Comparison of ENCODE assay signal across 28 cellular contexts in the genomic region with DNA sequence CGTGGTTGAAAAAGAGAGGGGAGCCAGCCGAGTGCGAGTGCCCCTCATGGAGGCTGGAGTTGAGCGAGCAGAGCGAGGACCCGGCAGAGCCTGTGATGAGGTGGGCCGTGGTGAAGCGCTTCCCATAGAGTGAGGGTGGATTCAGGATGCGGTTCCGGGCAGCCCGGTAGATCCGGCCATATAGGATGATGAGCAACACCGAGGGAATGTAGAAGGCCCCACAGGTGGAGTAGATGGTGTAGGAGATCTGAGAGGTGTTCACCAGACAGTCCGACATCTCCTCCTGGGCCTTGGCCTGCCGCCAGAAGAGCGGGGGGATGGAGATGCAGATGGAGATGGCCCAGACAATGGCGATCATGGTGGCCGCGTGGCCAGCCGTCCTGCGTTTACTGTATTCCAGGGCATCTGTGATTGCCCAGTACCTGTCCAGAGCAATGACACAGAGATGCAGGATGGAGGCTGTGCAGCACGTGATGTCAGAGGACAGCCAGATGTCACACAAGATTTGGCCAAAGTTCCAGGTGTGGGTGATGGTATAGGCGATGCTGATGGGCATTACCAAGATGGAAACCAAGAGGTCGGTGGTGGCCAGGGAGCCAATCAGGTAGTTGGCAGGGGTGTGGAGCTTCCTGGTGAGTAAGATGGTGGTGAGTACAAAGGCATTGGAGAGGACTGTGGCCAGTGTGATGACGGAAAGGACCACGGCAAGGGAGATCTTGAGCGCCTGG. TPM values are rescaled to one million over a fixed set of nuclear protein-coding genes. Genes with fewer than 3 reads are reported as not detected.
DNase-seq lines count a peak whose midpoint lies in the region; ATAC-seq and TF ChIP-seq lines count a peak whose summit lies in the region.
"Had no signal": no experiment of that assay in that cellular context is flagged by ENCODE, and none has a peak within 500 bp of the region (broad histone marks: within the 10 kb centered on the region; RNA-seq: fewer than 3 reads in every experiment).

No MANE protein-coding gene starts in this region.

- DNase-seq in SK-N-SH (no peak), SJSA1 (ENCODE audit: low read depth in 1 of 2, low spot score in 2 of 2) (no peak), foreskin keratinocyte (peak in 1 of 2 donors; percentile 56), smooth muscle cell (lab: John Stamatoyannopoulos, UW; ENCODE audit: unreplicated experiment) (no peak), AG20443 (ENCODE audit: low spot score) (no peak), H4 (ENCODE audit: low spot score) (no peak), NCI-H1694 (lab: John Stamatoyannopoulos, UW) (no peak)
- DNase-seq: activated CD4-positive, alpha-beta T cell treated with anti-CD3 and anti-CD28 coated beads, Interleukin-2, amount 10 ng/mL, durations not matched to agents 24 days and 14 days; activated naive CD4-positive, alpha-beta T cell treated with anti-CD3 and anti-CD28 coated beads for 36 hours; activated T-cell treated with anti-CD3 and anti-CD28 coated beads, Interleukin-2, amount 50 U/mL, for 4 hours; BE2C; effector CD4-positive, alpha-beta T cell; head of caudate nucleus; KG1; NCI-H1436 treated with DMSO at 0.1 percent for 48 hours; NCI-H2107; NCI-H446 treated with DMSO at 0.1 percent for 48 hours; stimulated activated CD4-positive, alpha-beta T cell treated with anti-CD3 and anti-CD28 coated beads, Interleukin-15, amount 100 ng/mL, for 24 hours; stimulated activated naive CD4-positive, alpha-beta T cell treated with Interleukin-2 at 50 U/mL for 16 hours had no signal

- no peaks in the 10 kb centered on the region for H3K36me3 ChIP-seq in SK-N-SH (replicated peaks in 1 of 2; ENCODE audit: control insufficient read depth in 1 of 2, insufficient read depth in 2 of 2, low read length in 1 of 2)
- H3K36me3 ChIP-seq in SJSA1 = no peaks in the 10 kb centered on the region
- no peaks in the 10 kb centered on the region for H3K36me3 ChIP-seq in smooth muscle cell (ENCODE audit: low read depth)
- H3K36me3 ChIP-seq: BE2C, thoracic aorta had no signal

- WGBS in SK-N-SH (ENCODE audit: low lambda C conversion rate) = 93% methylated on average over 27 of the region's 27 CpGs
- WGBS in smooth muscle cell (ENCODE audit: low lambda C conversion rate) = 91% methylated on average over 26 of the region's 27 CpGs

- H3K27ac ChIP-seq in SK-N-SH (ENCODE audit: low read depth in 2 of 2, low read length in 1 of 2) = peak overlapping the region; percentile 19 to 93; a peak in 2 of 4 replicates
- peak overlapping the region; percentile 99 for H3K27ac ChIP-seq in SJSA1
- peak overlapping the region; percentile 92 for H3K27ac ChIP-seq in foreskin keratinocyte
- H3K27ac ChIP-seq in smooth muscle cell (ENCODE audit: low read depth) = peak overlapping the region; percentile 97
- H3K27ac ChIP-seq: 22Rv1, thoracic aorta had no signal

- H3K4me2 ChIP-seq in SK-N-SH (peak overlapping the region; percentile 12; the same call in 1 of the 2 replicates), smooth muscle cell (peak overlapping the region; percentile 76)

- no peak overlapping the region for H2AFZ ChIP-seq in SK-N-SH (ENCODE audit: low read depth)
- no peak overlapping the region for H2AFZ ChIP-seq in smooth muscle cell (ENCODE audit: low read depth)

- H3K4me3 ChIP-seq in SK-N-SH (ENCODE audit: low read depth in 2 of 2, low read length in 1 of 2) = no peak overlapping the region
- H3K4me3 ChIP-seq in SJSA1 = no peak overlapping the region
- no peak overlapping the region for H3K4me3 ChIP-seq in smooth muscle cell
- H3K4me3 ChIP-seq: thoracic aorta had no signal

- no peaks in the 10 kb centered on the region for H3K9me2 ChIP-seq in SK-N-SH

- peaks cover 4 to 20% of the 10 kb centered on the region in 2 experiments; a peak in 3 of 4 replicates for H3K4me1 ChIP-seq in SK-N-SH (ENCODE audit: control insufficient read depth in 1 of 2, insufficient read depth in 2 of 2, low read depth in 1 of 2, low read length in 1 of 2)
- peaks cover 65% of the 10 kb centered on the region for H3K4me1 ChIP-seq in SJSA1 (replicated peaks)
- H3K4me1 ChIP-seq in foreskin keratinocyte = peaks cover 43% of the 10 kb centered on the region
- peaks cover 18% of the 10 kb centered on the region for H3K4me1 ChIP-seq in smooth muscle cell (ENCODE audit: low read depth)
- H3K4me1 ChIP-seq: BE2C had no signal

- TF ChIP-seq EP300 in SK-N-SH (IDR thresholded peaks at IDR 0.05; ENCODE audit: borderline replicate concordance in 1 of 2, low read depth in 1 of 2, low read length in 1 of 2) = no peak

- H3K79me2 ChIP-seq in SK-N-SH (ENCODE audit: insufficient read depth) (no peaks in the 10 kb centered on the region), smooth muscle cell (ENCODE audit: low read depth) (no peaks in the 10 kb centered on the region)

- POLR2A ChIA-PET in SK-N-SH (lab: Yijun Ruan, JAX) = no interaction called here

- H3K9me3 ChIP-seq in SK-N-SH = no peaks in the 10 kb centered on the region
- no peaks in the 10 kb centered on the region for H3K9me3 ChIP-seq in SJSA1 (replicated peaks)
- H3K9me3 ChIP-seq in smooth muscle cell (replicated peaks; ENCODE audit: low read depth) = no peaks in the 10 kb centered on the region
- H3K9me3 ChIP-seq: BE2C, thoracic aorta had no signal

- H3F3A ChIP-seq in SK-N-SH (replicated peaks; ENCODE audit: insufficient read depth) (peaks cover 44% of the 10 kb centered on the region), smooth muscle cell (ENCODE audit: low read depth) (peaks cover 14% of the 10 kb centered on the region)

- H3K9ac ChIP-seq in SK-N-SH (peak overlapping the region; percentile 68; the same call in 1 of the 2 replicates), smooth muscle cell (ENCODE audit: low read depth) (peak overlapping the region; percentile 89)

- TF ChIP-seq CTCF in SK-N-SH (IDR thresholded peaks at IDR 0.05) = no peak
- TF ChIP-seq CTCF in foreskin keratinocyte (conservative IDR thresholded peaks at IDR 0.05) = no peak
- TF ChIP-seq CTCF in smooth muscle cell (IDR thresholded peaks at IDR 0.05; ENCODE audit: borderline replicate concordance, insufficient read depth, poor library complexity, severe bottlenecking) = no peak

- H4K20me1 ChIP-seq in SK-N-SH (ENCODE audit: insufficient read depth) (no peaks in the 10 kb centered on the region), smooth muscle cell (ENCODE audit: low read depth) (no peaks in the 10 kb centered on the region)

- ATAC-seq in SK-N-SH treated with all-trans-retinoic acid at 6 μM for 48 hours (no peak), foreskin keratinocyte (no peak)
- ATAC-seq: activated T-cell treated with anti-CD3 and anti-CD28 coated beads, Interleukin-2, amount 50 U/mL, for 4 hours; Right ventricle myocardium inferior; sciatic nerve had no signal

- no peak for TF ChIP-seq RAD21 in SK-N-SH (IDR thresholded peaks at IDR 0.05; ENCODE audit: low read length)

- H3K27me3 ChIP-seq in SK-N-SH (ENCODE audit: insufficient read depth) (no peaks in the 10 kb centered on the region), SJSA1 (replicated peaks) (no peaks in the 10 kb centered on the region), foreskin keratinocyte (no peaks in the 10 kb centered on the region), smooth muscle cell (ENCODE audit: low read depth) (no peaks in the 10 kb centered on the region)
- H3K27me3 ChIP-seq: BE2C had no signal

- CTCF ChIA-PET in SK-N-SH (lab: Yijun Ruan, JAX) = interaction anchor here (1.4 to 5.4 kb wide), 3 partner anchors 9 to 94 kb away, joined by 9 to 67 read pairs (median 11); no protein-coding TSS in a partner anchor

TF ChIP-seq in SK-N-SH, 30 proteins besides CTCF, POLR2A, EP300 and RAD21 (continues in another document):
- TF ChIP-seq, protein P1, sequence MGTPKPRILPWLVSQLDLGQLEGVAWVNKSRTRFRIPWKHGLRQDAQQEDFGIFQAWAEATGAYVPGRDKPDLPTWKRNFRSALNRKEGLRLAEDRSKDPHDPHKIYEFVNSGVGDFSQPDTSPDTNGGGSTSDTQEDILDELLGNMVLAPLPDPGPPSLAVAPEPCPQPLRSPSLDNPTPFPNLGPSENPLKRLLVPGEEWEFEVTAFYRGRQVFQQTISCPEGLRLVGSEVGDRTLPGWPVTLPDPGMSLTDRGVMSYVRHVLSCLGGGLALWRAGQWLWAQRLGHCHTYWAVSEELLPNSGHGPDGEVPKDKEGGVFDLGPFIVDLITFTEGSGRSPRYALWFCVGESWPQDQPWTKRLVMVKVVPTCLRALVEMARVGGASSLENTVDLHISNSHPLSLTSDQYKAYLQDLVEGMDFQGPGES (IDR thresholded peaks at IDR 0.05; ENCODE audit: low read depth, low read length) = no peak
- no peak for TF ChIP-seq JUND (IDR thresholded peaks at IDR 0.05)
- no peak for TF ChIP-seq YY1 (IDR thresholded peaks at IDR 0.05; ENCODE audit: low read depth)
- no peak for TF ChIP-seq GATA2 (CRISPR knock-in tag; IDR thresholded peaks at IDR 0.05)

RNA-seq across cellular contexts. Expression of gene HTR1D, which starts 23.7 kb away (rescaled TPM):
- polyA plus RNA-seq in SK-N-SH (2012; rRNA removed) = 0.29 and 0.39 TPM in 2 replicates
- 0.29 and 0.31 TPM in 2 replicates for polyA plus RNA-seq in SK-N-SH (2012; cell fraction: cytosol; rRNA removed)
- polyA plus RNA-seq in SK-N-SH (2012; cell fraction: nucleus; rRNA removed) = 0.27 and 0.36 TPM in 2 replicates
- 0.24 TPM in 1 of 2 replicates, not detected in the other for total RNA-seq in SJSA1 (2014; rRNA removed; shearing (Covaris generic))
- total RNA-seq in foreskin keratinocyte = 0.14 and 0.24 TPM in 2 replicates
- polyA plus RNA-seq in foreskin keratinocyte = 0.09 and 0.11 TPM in 2 replicates
- total RNA-seq in smooth muscle cell = 0.49 and 1.1 TPM in 2 replicates
- 0.26 and 1.1 TPM in 2 replicates for polyA plus RNA-seq in smooth muscle cell
- not detected in 2 replicates for total RNA-seq in H4 (2014; rRNA removed; shearing (Covaris generic))
- total RNA-seq: activated CD4-positive, alpha-beta T cell treated with anti-CD3 and anti-CD28 coated beads, Interleukin-2, amount 10 ng/mL, durations not matched to agents 24 days and 14 days; activated naive CD4-positive, alpha-beta T cell treated with anti-CD3 and anti-CD28 coated beads for 36 hours; activated T-cell treated with anti-CD3 and anti-CD28 coated beads, Interleukin-2, amount 50 U/mL, for 4 hours; epithelial cell of proximal tubule; lower leg skin; mononuclear cell; posterior vena cava; thoracic aorta had no signal

RNA-seq across cellular contexts. Expression of gene LUZP1, which starts 24.9 kb away (rescaled TPM):
- polyA plus RNA-seq in SK-N-SH (2012; rRNA removed) (8.9 and 12.5 TPM in 2 replicates), foreskin keratinocyte (11.4 and 12.8 TPM in 2 replicates), smooth muscle cell (39.2 and 54.5 TPM in 2 replicates)
- 7.7 and 8.8 TPM in 2 replicates for polyA plus RNA-seq in SK-N-SH (2012; cell fraction: cytosol; rRNA removed)
- polyA plus RNA-seq in SK-N-SH (2012; cell fraction: nucleus; rRNA removed) = 9.3 and 16.6 TPM in 2 replicates
- total RNA-seq in SJSA1 (2014; rRNA removed; shearing (Covaris generic)) = 30.0 and 47.4 TPM in 2 replicates
- total RNA-seq in foreskin keratinocyte (57.9 and 60.7 TPM in 2 replicates), smooth muscle cell (29.2 and 41.1 TPM in 2 replicates)
- 24.9 and 25.2 TPM in 2 replicates for total RNA-seq in H4 (2014; rRNA removed; shearing (Covaris generic))
